ENCODE assay signal across 14 cellular contexts in the genomic region with DNA sequence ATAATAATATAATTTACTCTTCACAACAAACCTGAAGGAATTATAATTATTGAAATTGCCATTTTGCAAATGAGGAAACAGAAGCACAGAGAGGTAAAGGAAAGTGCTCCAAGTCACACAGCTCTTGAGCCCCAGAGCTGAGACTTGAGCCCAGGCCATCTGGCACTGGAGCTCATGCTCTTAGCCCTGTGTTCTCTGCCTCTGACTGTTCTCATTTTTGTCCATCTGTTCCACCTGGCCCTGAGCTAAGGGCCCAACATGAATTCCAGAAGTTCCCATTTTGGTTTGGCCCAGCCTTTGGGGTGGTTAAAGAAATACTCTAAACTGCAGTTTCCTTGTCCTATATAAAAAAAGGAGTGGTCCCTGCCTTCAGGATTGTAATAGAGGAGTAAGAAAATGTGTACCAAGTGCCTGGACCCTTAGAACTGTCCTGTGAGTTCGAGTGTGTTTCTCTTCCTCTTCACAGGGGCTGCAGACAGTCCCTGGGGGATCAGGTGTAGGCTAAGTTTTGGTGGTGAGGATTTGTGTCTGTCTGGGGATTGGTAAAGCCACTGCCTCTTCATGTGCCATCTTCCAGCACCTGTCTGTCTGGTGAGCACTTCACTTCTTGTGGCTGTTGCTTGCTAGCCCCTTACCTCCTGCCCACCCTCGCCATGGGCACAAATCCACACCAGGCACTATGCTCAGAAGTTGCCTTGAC.
"Had no signal": no experiment of that assay in that cellular context is flagged by ENCODE, and none has a peak within 500 bp of the region (broad histone marks: within the 10 kb centered on the region; RNA-seq: fewer than 3 reads in every experiment).

No MANE protein-coding gene starts in this region.

- H3K27me3 Mint-ChIP-seq: naive thymus-derived CD8-positive, alpha-beta T cell; T-helper 17 cell had no signal

- H3K4me3 ChIP-seq: lung, right atrium auricular region had no signal

- H3K27me3 ChIP-seq: right atrium auricular region had no signal

- H3K27ac ChIP-seq: right atrium auricular region had no signal

- H3K9me3 ChIP-seq: right atrium auricular region had no signal

- H3K36me3 ChIP-seq: right atrium auricular region had no signal

- H3K27ac Mint-ChIP-seq: activated naive CD4-positive, alpha-beta T cell treated with anti-CD3 and anti-CD28 coated beads, Interleukin-2, amount 50 U/mL, for 72 hours; naive thymus-derived CD8-positive, alpha-beta T cell; T-helper 17 cell had no signal

- H3K4me3 Mint-ChIP-seq: immature natural killer cell; naive thymus-derived CD8-positive, alpha-beta T cell; stimulated activated effector memory CD8-positive, alpha-beta T cell treated with anti-CD3 and anti-CD28 coated beads, Interleukin-12 subunit alpha, Interleukin-12 subunit beta, amount 100 ng/mL, for 72 hours; T-helper 17 cell had no signal

- H3K9me3 Mint-ChIP-seq: activated naive CD4-positive, alpha-beta T cell treated with anti-CD3 and anti-CD28 coated beads, Interleukin-2, amount 50 U/mL, for 72 hours; immature natural killer cell; naive thymus-derived CD8-positive, alpha-beta T cell; stimulated activated effector memory CD8-positive, alpha-beta T cell treated with anti-CD3 and anti-CD28 coated beads, Interleukin-12 subunit alpha, Interleukin-12 subunit beta, amount 100 ng/mL, for 72 hours had no signal

- DNase-seq: activated CD4-positive, alpha-beta T cell treated with anti-CD3 and anti-CD28 coated beads, Interleukin-2, amount 50 U/mL, for 1 hour; activated CD4-positive, CD25-positive, alpha-beta regulatory T cell; glutamatergic neuron; immature natural killer cell; left cardiac atrium; naive thymus-derived CD8-positive, alpha-beta T cell; nucleus accumbens; T-helper 17 cell; trophoblast cell had no signal

- ATAC-seq: activated naive CD4-positive, alpha-beta T cell treated with anti-CD3 and anti-CD28 coated beads, Interleukin-2, amount 50 U/mL, for 72 hours; esophagus mucosa; left cardiac atrium; naive thymus-derived CD8-positive, alpha-beta T cell; stimulated activated effector memory CD8-positive, alpha-beta T cell treated with anti-CD3 and anti-CD28 coated beads, Interleukin-12 subunit alpha, Interleukin-12 subunit beta, amount 100 ng/mL, for 72 hours; T-helper 17 cell had no signal

- H3K36me3 Mint-ChIP-seq: activated naive CD4-positive, alpha-beta T cell treated with anti-CD3 and anti-CD28 coated beads, Interleukin-2, amount 50 U/mL, for 72 hours; stimulated activated effector memory CD8-positive, alpha-beta T cell treated with anti-CD3 and anti-CD28 coated beads, Interleukin-12 subunit alpha, Interleukin-12 subunit beta, amount 100 ng/mL, for 72 hours had no signal
